Comparison of ENCODE assay signal across 1 cellular context in genomic region chr12:113734503-113734902, GRCh38.
TF ChIP-seq lines count a peak whose summit lies in the region.

No MANE protein-coding gene starts in this region.

TF ChIP-seq in K562, 482 proteins besides CTCF, POLR2A, EP300 and RAD21 (continued from another document):
- no peak for TF ChIP-seq CEBPZ (IDR thresholded peaks at IDR 0.05; ENCODE audit: borderline replicate concordance, low read depth, low read length)
- TF ChIP-seq BCOR (IDR thresholded peaks at IDR 0.05) = 0 out of 2 replicates have a peak, but pooled peaks have one; percentile 34
- no peak for TF ChIP-seq ZNF778 (CRISPR knock-in tag; IDR thresholded peaks at IDR 0.05)
- TF ChIP-seq GTF2E2 (tag; IDR thresholded peaks at IDR 0.05) = no peak
- no peak for TF ChIP-seq MECOM (CRISPR knock-in tag; IDR thresholded peaks at IDR 0.05)
